ENCODE assay signal across 8 cellular contexts in genomic region chr12:113244015-113244983, GRCh38. TPM values are rescaled to one million over a fixed set of nuclear protein-coding genes. Genes with fewer than 3 reads are reported as not detected.
A peak's percentile ranks its signal among the peaks of the same experiment; 100 is the strongest.
DNase-seq lines count a peak whose midpoint lies in the region; ATAC-seq, FAIRE-seq and TF ChIP-seq lines count a peak whose summit lies in the region.

No MANE protein-coding gene starts in this region.

- no peak overlapping the region for H2AFZ ChIP-seq in fibroblast of lung (ENCODE audit: low read length)

- TF ChIP-seq CTCF in fibroblast of lung (conservative IDR thresholded peaks at IDR 0.05 in 1 of 2, IDR thresholded peaks at IDR 0.05 in 1 of 2; ENCODE audit: low read depth in 1 of 2, low read length in 2 of 2) (no peak), pancreas (IDR thresholded peaks at IDR 0.05) (no peak)

- no peaks in the 10 kb centered on the region for H3K36me3 ChIP-seq in fibroblast of lung (ENCODE audit: control insufficient read depth, insufficient read depth, low read length)
- peaks cover 0 to 7% (median 0%) of the 10 kb centered on the region in 3 donors for H3K36me3 ChIP-seq in pancreas

- peak; percentile 27 to 53 (median 32) for ATAC-seq in pancreas
- ATAC-seq in GM19351 (IDR thresholded peaks at IDR 0.05; ENCODE audit: unreplicated experiment): no peak
- no peak for ATAC-seq in GM21619 (IDR thresholded peaks at IDR 0.05; ENCODE audit: unreplicated experiment)

- H3K27ac ChIP-seq in fibroblast of lung (ENCODE audit: insufficient read depth, low read length) (peak overlapping the region; percentile 1), pancreas (peak overlapping the region; percentile 13 to 92 (median 88))

- no peak overlapping the region for H3K4me2 ChIP-seq in fibroblast of lung (ENCODE audit: extremely low read depth, insufficient read depth, low read length)

- H3K4me1 ChIP-seq in fibroblast of lung (ENCODE audit: control insufficient read depth, extremely low read depth, insufficient read depth, low read length) (peaks cover 40% of the 10 kb centered on the region), pancreas (peaks cover 68 to 86% (median 72%) of the 10 kb centered on the region in 3 donors)

- no peaks in the 10 kb centered on the region for H4K20me1 ChIP-seq in fibroblast of lung (ENCODE audit: control insufficient read depth, extremely low read depth, insufficient read depth, low read length)

- no peaks in the 10 kb centered on the region for H3K79me2 ChIP-seq in fibroblast of lung (ENCODE audit: control insufficient read depth, insufficient read depth, low read length)

- no peak for FAIRE-seq in pancreas (lab: Jason Lieb, UNC)

- no peak overlapping the region for H3K9ac ChIP-seq in fibroblast of lung (ENCODE audit: insufficient read depth, low read length)

- DNase-seq in DMS79 treated with DMSO at 0.1 percent for 48 hours (lab: John Stamatoyannopoulos, UW): peak; percentile 71
- peak; percentile 32 for DNase-seq in SHP77 treated with DMSO at 0.1 percent for 48 hours (lab: John Stamatoyannopoulos, UW)
- DNase-seq in fibroblast of lung (ENCODE audit: low read depth in 2 of 2): no peak
- DNase-seq in pancreas: peak; percentile 80 to 95 (median 91)
- no peak for DNase-seq in activated CD4-positive, CD25-positive, alpha-beta regulatory T cell (lab: John Stamatoyannopoulos, UW)
- no peak for DNase-seq in NCI-H524 treated with DMSO at 0.1 percent for 48 hours (lab: John Stamatoyannopoulos, UW)

- intact Hi-C loops in pancreas (cut with DNase I): no loop called here

- H3K27me3 ChIP-seq in fibroblast of lung (ENCODE audit: control insufficient read depth, insufficient read depth, low read length): no peaks in the 10 kb centered on the region
- no peaks in the 10 kb centered on the region for H3K27me3 ChIP-seq in pancreas

- H3K4me3 ChIP-seq in fibroblast of lung (replicated peaks in 1 of 4; ENCODE audit: control extremely low read depth in 1 of 4, insufficient read depth in 1 of 4, low read depth in 3 of 4, low read length in 4 of 4) (no peak overlapping the region), pancreas (no peak overlapping the region)

- H3K9me3 ChIP-seq in fibroblast of lung (ENCODE audit: control insufficient read depth, insufficient read depth, low read depth, low read length) (no peaks in the 10 kb centered on the region), pancreas (no peaks in the 10 kb centered on the region)

- 50 to 53% methylated on average over 22 of the region's 22 CpGs for WGBS in pancreas, 2 donors

RNA-seq across cellular contexts. Expression of gene TPCN1, which starts 23.0 kb away (rescaled TPM):
- total RNA-seq in fibroblast of lung (10.8 and 17.2 TPM in 2 replicates), pancreas (10 to 100 TPM; 39.4 to 80.4 (median 52.0) TPM)
- polyA plus RNA-seq in fibroblast of lung (12.1 and 17.8 TPM in 2 replicates), pancreas (10 to 100 TPM; 73.1 to 83.4 TPM)
- polyA plus RNA-seq in fibroblast of lung (2012): 11.9 and 19.3 TPM in 2 replicates
- polyA minus RNA-seq in fibroblast of lung (ENCODE audit: low replicate concordance): 37.5 and 45.4 TPM in 2 replicates

RNA-seq across cellular contexts. Expression of gene RITA1, which starts 58.8 kb away (rescaled TPM):
- total RNA-seq in fibroblast of lung (11.6 and 11.8 TPM in 2 replicates), pancreas (1 to 10 TPM; 4.8 to 8.6 (median 5.4) TPM)
- polyA plus RNA-seq in fibroblast of lung (7.4 and 8.7 TPM in 2 replicates), pancreas (1 to 10 TPM; 5.0 to 8.9 TPM)
- polyA plus RNA-seq in fibroblast of lung (2012): 11.8 and 13.6 TPM in 2 replicates
- 4.9 and 6.9 TPM in 2 replicates for polyA minus RNA-seq in fibroblast of lung (ENCODE audit: low replicate concordance)

RNA-seq across cellular contexts. Expression of gene DDX54, which starts 59.0 kb away (rescaled TPM):
- total RNA-seq in fibroblast of lung: 23.6 and 25.9 TPM in 2 replicates
- polyA plus RNA-seq in fibroblast of lung: 20.5 and 33.7 TPM in 2 replicates
- 23.1 and 39.7 TPM in 2 replicates for polyA plus RNA-seq in fibroblast of lung (2012)
- polyA minus RNA-seq in fibroblast of lung (ENCODE audit: low replicate concordance): 31.5 and 48.5 TPM in 2 replicates
- total RNA-seq in pancreas: 10 to 100 TPM; 30.0 to 71.4 (median 54.6) TPM
- polyA plus RNA-seq in pancreas: 10 to 100 TPM; 51.8 to 59.7 TPM

Comparison
In these comparisons a context has a peak if more than half of its experiments do, and no peak if none do; other contexts are left out.
1. DNase-seq: peak in DMS79 treated with DMSO at 0.1 percent for 48 hours (single experiment), SHP77 treated with DMSO at 0.1 percent for 48 hours (single experiment) and pancreas (6 of 6); none in fibroblast of lung (0 of 2), activated CD4-positive, CD25-positive, alpha-beta regulatory T cell (0 of 4) and NCI-H524 treated with DMSO at 0.1 percent for 48 hours (single experiment).
2. ATAC-seq: peak in pancreas (4 of 4); none in GM19351 (single experiment) and GM21619 (single experiment).